ENCODE assay signal across 21 cellular contexts in the genomic region with DNA sequence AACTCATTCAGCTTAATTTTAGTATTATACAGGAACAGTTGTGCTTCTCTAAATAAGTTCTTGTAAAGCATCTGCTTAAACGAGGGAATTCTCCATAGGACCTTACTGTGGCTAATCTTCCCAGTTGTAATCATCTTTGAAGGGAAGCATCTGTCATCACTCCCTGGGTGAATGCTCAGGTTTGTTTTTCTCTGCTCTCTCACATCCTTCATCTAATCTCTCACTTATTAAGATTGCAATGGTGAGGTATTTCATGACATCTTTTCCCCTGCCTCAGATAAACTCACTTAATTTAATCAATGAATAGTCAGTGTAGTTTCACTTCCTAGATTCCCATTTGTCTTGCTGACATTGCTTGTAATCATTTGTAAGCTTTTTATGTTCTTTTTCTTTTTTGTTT.
DNase-seq lines count a peak whose midpoint lies in the region; ATAC-seq and TF ChIP-seq lines count a peak whose summit lies in the region.
"Had no signal": no experiment of that assay in that cellular context is flagged by ENCODE, and none has a peak within 500 bp of the region (broad histone marks: within the 10 kb centered on the region; RNA-seq: fewer than 3 reads in every experiment).

No MANE protein-coding gene starts in this region.

- no peak overlapping the region for H3K4me3 ChIP-seq in SK-N-SH (ENCODE audit: low read depth in 2 of 2, low read length in 1 of 2)
- H3K4me3 ChIP-seq: BLaER1, GM12878, Peyer's patch had no signal

- no peaks in the 10 kb centered on the region for H3K9me2 ChIP-seq in SK-N-SH

- no peak for TF ChIP-seq CTCF in SK-N-SH (IDR thresholded peaks at IDR 0.05)

- no peaks in the 10 kb centered on the region for H3K4me1 ChIP-seq in SK-N-SH (ENCODE audit: control insufficient read depth in 1 of 2, insufficient read depth in 2 of 2, low read depth in 1 of 2, low read length in 1 of 2)
- H3K4me1 ChIP-seq: BLaER1, Peyer's patch had no signal

- ATAC-seq in SK-N-SH treated with all-trans-retinoic acid at 6 μM for 48 hours (no peak), HG02981 (IDR thresholded peaks at IDR 0.05; ENCODE audit: unreplicated experiment) (no peak), HG02798 (IDR thresholded peaks at IDR 0.05; ENCODE audit: poor library complexity, unreplicated experiment) (no peak)
- ATAC-seq: GM12878, HCT116, T-helper 17 cell had no signal

- DNase-seq in SK-N-SH (no peak), OCI-M1 (lab: John Stamatoyannopoulos, UW) (peak; percentile 52), kidney glomerular epithelial cell (lab: John Stamatoyannopoulos, UW) (peak; percentile 87), NCI-H69 (lab: John Stamatoyannopoulos, UW) (no peak)
- DNase-seq: CD4-positive, CD25-positive, alpha-beta regulatory T cell; KBM-7; MV-4-11; NCI-H1105; NCI-H1436 treated with DMSO at 0.1 percent for 48 hours; NCI-H187 treated with DMSO at 0.1 percent for 48 hours; NCI-H2171 treated with DMSO at 0.1 percent for 48 hours; Peyer's patch; SHP77 treated with DMSO at 0.1 percent for 48 hours; SW 1271; T-helper 17 cell had no signal

- H4K20me1 ChIP-seq in SK-N-SH (ENCODE audit: insufficient read depth), result no peaks in the 10 kb centered on the region
- H4K20me1 ChIP-seq: BLaER1 had no signal

- no peaks in the 10 kb centered on the region for H3K9me3 ChIP-seq in SK-N-SH
- H3K9me3 ChIP-seq: BLaER1, Peyer's patch had no signal

- TF ChIP-seq EP300 in SK-N-SH (IDR thresholded peaks at IDR 0.05; ENCODE audit: borderline replicate concordance in 1 of 2, low read depth in 1 of 2, low read length in 1 of 2), result no peak

- no peaks in the 10 kb centered on the region for H3K36me3 ChIP-seq in SK-N-SH (replicated peaks in 1 of 2; ENCODE audit: control insufficient read depth in 1 of 2, insufficient read depth in 2 of 2, low read length in 1 of 2)
- H3K36me3 ChIP-seq: BLaER1, Peyer's patch had no signal

- TF ChIP-seq RAD21 in SK-N-SH (IDR thresholded peaks at IDR 0.05; ENCODE audit: low read length), result no peak

- H3K9ac ChIP-seq in SK-N-SH, result no peak overlapping the region
- H3K9ac ChIP-seq: BLaER1 had no signal

- no peaks in the 10 kb centered on the region for H3F3A ChIP-seq in SK-N-SH (replicated peaks; ENCODE audit: insufficient read depth)

- no peak overlapping the region for H3K27ac ChIP-seq in SK-N-SH (ENCODE audit: low read depth in 2 of 2, low read length in 1 of 2)
- H3K27ac ChIP-seq: BLaER1, Peyer's patch had no signal

- H2AFZ ChIP-seq in SK-N-SH (ENCODE audit: low read depth), result no peak overlapping the region

- no peaks in the 10 kb centered on the region for H3K79me2 ChIP-seq in SK-N-SH (ENCODE audit: insufficient read depth)

- CTCF ChIA-PET in SK-N-SH (lab: Yijun Ruan, JAX), result no interaction called here

- no peaks in the 10 kb centered on the region for H3K27me3 ChIP-seq in SK-N-SH (ENCODE audit: insufficient read depth)
- H3K27me3 ChIP-seq: BLaER1, Peyer's patch had no signal

- no peak overlapping the region for H3K4me2 ChIP-seq in SK-N-SH
- H3K4me2 ChIP-seq: BLaER1 had no signal

- 6% methylated on average over 1 of the region's 1 CpG for WGBS in SK-N-SH (ENCODE audit: low lambda C conversion rate)

- POLR2A ChIA-PET in SK-N-SH (lab: Yijun Ruan, JAX), result no interaction called here

TF ChIP-seq in SK-N-SH treated with all-trans-retinoic acid at 6 μM for 48 hours, 23 proteins besides CTCF, POLR2A, EP300 and RAD21:
- 0 out of 2 replicates have a peak, but pooled peaks have one; percentile 26 for TF ChIP-seq ISL1 (CRISPR knock-in tag; IDR thresholded peaks at IDR 0.05)
- no peak for TF ChIP-seq BACH2 (CRISPR knock-in tag; IDR thresholded peaks at IDR 0.05; ENCODE audit: borderline replicate concordance)
- no peak for TF ChIP-seq ZFP3 (CRISPR knock-in tag; IDR thresholded peaks at IDR 0.05)
TF ChIP-seq in SK-N-SH treated with all-trans-retinoic acid at 6 μM for 48 hours: peak in this region for 1.

TF ChIP-seq in SK-N-SH, 30 proteins besides CTCF, POLR2A, EP300 and RAD21:
- no peak for TF ChIP-seq USF1 (IDR thresholded peaks at IDR 0.05; ENCODE audit: borderline replicate concordance, low read depth)
- no peak for TF ChIP-seq FOSL2 (IDR thresholded peaks at IDR 0.05; ENCODE audit: borderline replicate concordance, low read depth)
- no peak for TF ChIP-seq TEAD4 (IDR thresholded peaks at IDR 0.05; ENCODE audit: borderline replicate concordance, insufficient read depth)
- no peak for TF ChIP-seq MEF2A (IDR thresholded peaks at IDR 0.05; ENCODE audit: borderline replicate concordance, low read depth)
- no peak for TF ChIP-seq FOXJ3 (CRISPR knock-in tag; IDR thresholded peaks at IDR 0.05)
- TF ChIP-seq, protein P1, sequence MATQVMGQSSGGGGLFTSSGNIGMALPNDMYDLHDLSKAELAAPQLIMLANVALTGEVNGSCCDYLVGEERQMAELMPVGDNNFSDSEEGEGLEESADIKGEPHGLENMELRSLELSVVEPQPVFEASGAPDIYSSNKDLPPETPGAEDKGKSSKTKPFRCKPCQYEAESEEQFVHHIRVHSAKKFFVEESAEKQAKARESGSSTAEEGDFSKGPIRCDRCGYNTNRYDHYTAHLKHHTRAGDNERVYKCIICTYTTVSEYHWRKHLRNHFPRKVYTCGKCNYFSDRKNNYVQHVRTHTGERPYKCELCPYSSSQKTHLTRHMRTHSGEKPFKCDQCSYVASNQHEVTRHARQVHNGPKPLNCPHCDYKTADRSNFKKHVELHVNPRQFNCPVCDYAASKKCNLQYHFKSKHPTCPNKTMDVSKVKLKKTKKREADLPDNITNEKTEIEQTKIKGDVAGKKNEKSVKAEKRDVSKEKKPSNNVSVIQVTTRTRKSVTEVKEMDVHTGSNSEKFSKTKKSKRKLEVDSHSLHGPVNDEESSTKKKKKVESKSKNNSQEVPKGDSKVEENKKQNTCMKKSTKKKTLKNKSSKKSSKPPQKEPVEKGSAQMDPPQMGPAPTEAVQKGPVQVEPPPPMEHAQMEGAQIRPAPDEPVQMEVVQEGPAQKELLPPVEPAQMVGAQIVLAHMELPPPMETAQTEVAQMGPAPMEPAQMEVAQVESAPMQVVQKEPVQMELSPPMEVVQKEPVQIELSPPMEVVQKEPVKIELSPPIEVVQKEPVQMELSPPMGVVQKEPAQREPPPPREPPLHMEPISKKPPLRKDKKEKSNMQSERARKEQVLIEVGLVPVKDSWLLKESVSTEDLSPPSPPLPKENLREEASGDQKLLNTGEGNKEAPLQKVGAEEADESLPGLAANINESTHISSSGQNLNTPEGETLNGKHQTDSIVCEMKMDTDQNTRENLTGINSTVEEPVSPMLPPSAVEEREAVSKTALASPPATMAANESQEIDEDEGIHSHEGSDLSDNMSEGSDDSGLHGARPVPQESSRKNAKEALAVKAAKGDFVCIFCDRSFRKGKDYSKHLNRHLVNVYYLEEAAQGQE (IDR thresholded peaks at IDR 0.05; ENCODE audit: low read depth, low read length), result no peak
- no peak for TF ChIP-seq YY1 (IDR thresholded peaks at IDR 0.05; ENCODE audit: low read depth)
- no peak for TF ChIP-seq FOXM1 (IDR thresholded peaks at IDR 0.05; ENCODE audit: low read depth)
- TF ChIP-seq, protein P2, sequence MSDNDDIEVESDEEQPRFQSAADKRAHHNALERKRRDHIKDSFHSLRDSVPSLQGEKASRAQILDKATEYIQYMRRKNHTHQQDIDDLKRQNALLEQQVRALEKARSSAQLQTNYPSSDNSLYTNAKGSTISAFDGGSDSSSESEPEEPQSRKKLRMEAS (IDR thresholded peaks at IDR 0.05; ENCODE audit: low read depth), result no peak
- no peak for TF ChIP-seq USF2 (IDR thresholded peaks at IDR 0.05; ENCODE audit: borderline replicate concordance, low read depth, low read length)
- TF ChIP-seq TCF12 (IDR thresholded peaks at IDR 0.05), result no peak
- no peak for TF ChIP-seq CHD2 (IDR thresholded peaks at IDR 0.05; ENCODE audit: low read length, partially characterized antibody)
- TF ChIP-seq RCOR1 (IDR thresholded peaks at IDR 0.05; ENCODE audit: low read length), result no peak
- TF ChIP-seq SMC3 (IDR thresholded peaks at IDR 0.05; ENCODE audit: low read depth, low read length), result no peak
- TF ChIP-seq POLR2AphosphoS5 (IDR thresholded peaks at IDR 0.05; ENCODE audit: low read depth, low read length), result no peak
- no peak for TF ChIP-seq MXI1 (IDR thresholded peaks at IDR 0.05; ENCODE audit: low read depth, low read length)
- no peak for TF ChIP-seq TAF1 (IDR thresholded peaks at IDR 0.05; ENCODE audit: borderline replicate concordance, low read depth, low read length)
- TF ChIP-seq SIN3A (IDR thresholded peaks at IDR 0.05; ENCODE audit: borderline replicate concordance, low read depth, low read length), result no peak
- TF ChIP-seq ZBTB33 (IDR thresholded peaks at IDR 0.05; ENCODE audit: borderline replicate concordance, low read depth), result no peak

Comparison
In these comparisons a context has a peak if more than half of its experiments do, and no peak if none do; other contexts are left out.
1. DNase-seq: peak in OCI-M1 (single experiment) and kidney glomerular epithelial cell (single experiment); none in SK-N-SH (single experiment) and NCI-H69 (single experiment).